ENCODE assay signal across 11 cellular contexts in genomic region chr19:47187023-47187655, GRCh38. TPM values are rescaled to one million over a fixed set of nuclear protein-coding genes. Genes with fewer than 3 reads are reported as not detected.
A peak's percentile ranks its signal among the peaks of the same experiment; 100 is the strongest.
DNase-seq lines count a peak whose midpoint lies in the region; ATAC-seq, FAIRE-seq and TF ChIP-seq lines count a peak whose summit lies in the region.
"Had no signal": no experiment of that assay in that cellular context is flagged by ENCODE, and none has a peak within 500 bp of the region (broad histone marks: within the 10 kb centered on the region; RNA-seq: fewer than 3 reads in every experiment).

No MANE protein-coding gene starts in this region.

- peak overlapping the region; percentile 98 for H3K27ac Mint-ChIP-seq in activated CD4-positive, alpha-beta T cell treated with anti-CD3 and anti-CD28 coated beads, Interleukin-2, amount 10 ng/mL, durations not matched to agents 24 days and 14 days
- H3K27ac Mint-ChIP-seq in activated naive CD8-positive, alpha-beta T cell: peak overlapping the region; percentile 98
- H3K27ac Mint-ChIP-seq in stimulated activated naive CD8-positive, alpha-beta T cell treated with anti-CD3 and anti-CD28 coated beads, Interleukin-15, Interleukin-2, amounts not matched to agents 100 ng/mL and 50 ng/mL, for 24 hours: peak overlapping the region; percentile 98

- H3K4me3 Mint-ChIP-seq in activated CD4-positive, alpha-beta T cell treated with anti-CD3 and anti-CD28 coated beads, Interleukin-2, amount 10 ng/mL, durations not matched to agents 24 days and 14 days: peak overlapping the region; percentile 71
- peak overlapping the region; percentile 85 for H3K4me3 Mint-ChIP-seq in activated naive CD8-positive, alpha-beta T cell
- H3K4me3 Mint-ChIP-seq in stimulated activated naive CD8-positive, alpha-beta T cell treated with anti-CD3 and anti-CD28 coated beads, Interleukin-15, Interleukin-2, amounts not matched to agents 100 ng/mL and 50 ng/mL, for 24 hours: peak overlapping the region; percentile 74

- no peaks in the 10 kb centered on the region for H3K27me3 Mint-ChIP-seq in activated CD4-positive, alpha-beta T cell treated with anti-CD3 and anti-CD28 coated beads, Interleukin-2, amount 10 ng/mL, durations not matched to agents 24 days and 14 days
- no peaks in the 10 kb centered on the region for H3K27me3 Mint-ChIP-seq in activated naive CD8-positive, alpha-beta T cell
- H3K27me3 Mint-ChIP-seq in stimulated activated naive CD8-positive, alpha-beta T cell treated with anti-CD3 and anti-CD28 coated beads, Interleukin-15, Interleukin-2, amounts not matched to agents 100 ng/mL and 50 ng/mL, for 24 hours: no peaks in the 10 kb centered on the region

- peak; percentile 6 for ATAC-seq in HG03039 (IDR thresholded peaks at IDR 0.05; ENCODE audit: unreplicated experiment)

- intact Hi-C loops in activated CD4-positive, alpha-beta T cell treated with anti-CD3 and anti-CD28 coated beads, Interleukin-2, amount 10 ng/mL, durations not matched to agents 24 days and 14 days (cut with micrococcal nuclease): loop anchor here (2.0 to 10.0 kb wide), 2 partner anchors 74 to 232 kb away; partner anchors contain the start of gene ZC3H4

- peaks cover 55% of the 10 kb centered on the region for H3K36me3 Mint-ChIP-seq in activated CD4-positive, alpha-beta T cell treated with anti-CD3 and anti-CD28 coated beads, Interleukin-2, amount 10 ng/mL, durations not matched to agents 24 days and 14 days (ENCODE audit: low read depth)
- peaks cover 21% of the 10 kb centered on the region for H3K36me3 Mint-ChIP-seq in activated naive CD8-positive, alpha-beta T cell
- peaks cover 67% of the 10 kb centered on the region for H3K36me3 Mint-ChIP-seq in stimulated activated naive CD8-positive, alpha-beta T cell treated with anti-CD3 and anti-CD28 coated beads, Interleukin-15, Interleukin-2, amounts not matched to agents 100 ng/mL and 50 ng/mL, for 24 hours (ENCODE audit: low read depth)

- H3K9me3 Mint-ChIP-seq in activated CD4-positive, alpha-beta T cell treated with anti-CD3 and anti-CD28 coated beads, Interleukin-2, amount 10 ng/mL, durations not matched to agents 24 days and 14 days: no peaks in the 10 kb centered on the region
- H3K9me3 Mint-ChIP-seq in activated naive CD8-positive, alpha-beta T cell (ENCODE audit: low read depth): no peaks in the 10 kb centered on the region
- no peaks in the 10 kb centered on the region for H3K9me3 Mint-ChIP-seq in stimulated activated naive CD8-positive, alpha-beta T cell treated with anti-CD3 and anti-CD28 coated beads, Interleukin-15, Interleukin-2, amounts not matched to agents 100 ng/mL and 50 ng/mL, for 24 hours

- H3K27ac ChIP-seq in substantia nigra (ENCODE audit: low read depth, low read length, poor library complexity, severe bottlenecking): no peak overlapping the region

- TF ChIP-seq POLR2A in GM12891 (IDR thresholded peaks at IDR 0.05; ENCODE audit: low read depth, low read length): no peak

- FAIRE-seq in GM12891 (lab: Jason Lieb, UNC): no peak
- FAIRE-seq: bronchial epithelial cell had no signal

- peaks cover 70% of the 10 kb centered on the region for H3K4me1 Mint-ChIP-seq in activated CD4-positive, alpha-beta T cell treated with anti-CD3 and anti-CD28 coated beads, Interleukin-2, amount 10 ng/mL, durations not matched to agents 24 days and 14 days
- peaks cover 87% of the 10 kb centered on the region for H3K4me1 Mint-ChIP-seq in activated naive CD8-positive, alpha-beta T cell (ENCODE audit: low read depth)
- H3K4me1 Mint-ChIP-seq in stimulated activated naive CD8-positive, alpha-beta T cell treated with anti-CD3 and anti-CD28 coated beads, Interleukin-15, Interleukin-2, amounts not matched to agents 100 ng/mL and 50 ng/mL, for 24 hours (ENCODE audit: low read depth): peaks cover 94% of the 10 kb centered on the region

- DNase-seq in activated CD4-positive, alpha-beta T cell treated with anti-CD3 and anti-CD28 coated beads, Interleukin-2, amount 10 ng/mL, durations not matched to agents 24 days and 14 days: no peak
- no peak for DNase-seq in activated CD4-positive, alpha-beta T cell treated with anti-CD3 and anti-CD28 coated beads, Interleukin-2, amount 50 U/mL, for 4 hours
- no peak for DNase-seq in CD1c-positive myeloid dendritic cell (ENCODE audit: extremely low spot score)
- no peak for DNase-seq in substantia nigra (lab: John Stamatoyannopoulos, UW)
- DNase-seq in GM12891 (ENCODE audit: insufficient read length, low spot score): no peak
- DNase-seq: ACHN, nucleus accumbens had no signal

TF ChIP-seq in GM12891, 5 proteins besides CTCF, POLR2A, EP300 and RAD21:
- no peak for TF ChIP-seq POLR2AphosphoS5 (IDR thresholded peaks at IDR 0.05; ENCODE audit: low read depth, low read length)
- no peak for TF ChIP-seq PAX5 (IDR thresholded peaks at IDR 0.05; ENCODE audit: insufficient read depth, low read length, severe bottlenecking)
- TF ChIP-seq TAF1 (IDR thresholded peaks at IDR 0.05; ENCODE audit: low read depth, low read length): no peak

RNA-seq across cellular contexts. Expression of gene BBC3, which starts 43.9 kb away (rescaled TPM):
- 17.4 and 17.6 TPM in 2 replicates for total RNA-seq in activated CD4-positive, alpha-beta T cell treated with anti-CD3 and anti-CD28 coated beads, Interleukin-2, amount 10 ng/mL, durations not matched to agents 24 days and 14 days
- polyA plus RNA-seq in GM12891 (2012; ENCODE audit: low read depth, missing spikeins): 10.9 TPM

RNA-seq across cellular contexts. Expression of gene SAE1, which starts 56.5 kb away (rescaled TPM):
- total RNA-seq in activated CD4-positive, alpha-beta T cell treated with anti-CD3 and anti-CD28 coated beads, Interleukin-2, amount 10 ng/mL, durations not matched to agents 24 days and 14 days: 147 and 151 TPM in 2 replicates
- polyA plus RNA-seq in GM12891 (2012; ENCODE audit: low read depth, missing spikeins): 99.4 TPM
